ENCODE assay signal across 24 cellular contexts in genomic region chr3:56233742-56234141, GRCh38.
"Had no signal": no experiment of that assay in that cellular context is flagged by ENCODE, and none has a peak within 500 bp of the region (broad histone marks: within the 10 kb centered on the region; RNA-seq: fewer than 3 reads in every experiment).

No MANE protein-coding gene starts in this region.

- H3K27me3 ChIP-seq: neutrophil, pancreas, right lobe of liver, sigmoid colon, stomach, thyroid gland, tibial nerve, upper lobe of left lung, vagina had no signal

- ATAC-seq: natural killer cell treated with Interleukin-12 subunit alpha and Interleukin-12 subunit beta and Interleukin-15 and Interleukin-18, amount 100 ng/mL, for 72 hours; pancreas; psoas muscle; right cardiac atrium; right lobe of liver; stimulated activated effector memory CD8-positive, alpha-beta T cell treated with anti-CD3 and anti-CD28 coated beads, Interleukin-12 subunit alpha, Interleukin-12 subunit beta, amount 100 ng/mL, for 72 hours; stimulated activated naive B cell treated with anti-CD40 and anti-IgM and Interleukin-4, amounts not matched to agents 10 μg/mL and 1 μg/mL and 100 μg/mL, for 72 hours had no signal

- H3K4me1 ChIP-seq: pancreas, psoas muscle, right lobe of liver, sigmoid colon, stomach, thyroid gland, tibial nerve, upper lobe of left lung, vagina had no signal

- H3K27ac ChIP-seq: neutrophil, pancreas, psoas muscle, right lobe of liver, sigmoid colon, stomach, thoracic aorta, thyroid gland, tibial nerve, upper lobe of left lung, vagina had no signal

- H3K4me3 ChIP-seq: pancreas, psoas muscle, right lobe of liver, sigmoid colon, stomach, thoracic aorta, thyroid gland, tibial nerve, upper lobe of left lung, vagina had no signal

- H3K36me3 ChIP-seq: neutrophil, pancreas, right lobe of liver, sigmoid colon, stomach, thoracic aorta, thyroid gland, tibial nerve, upper lobe of left lung, vagina had no signal

- DNase-seq: nephron progenitor cell; nucleus accumbens; pancreas; psoas muscle; right cardiac atrium; right lobe of liver; sigmoid colon; small intestine; stimulated activated CD4-positive, alpha-beta T cell treated with anti-CD3 and anti-CD28 coated beads, Interleukin-15, amount 100 ng/mL, for 24 hours; stimulated activated CD4-positive, alpha-beta T cell treated with anti-CD3 and anti-CD28 coated beads, Interleukin-2, amount 100 ng/mL, for 24 hours; stimulated activated CD4-positive, alpha-beta T cell treated with anti-CD3 and anti-CD28 coated beads, Interleukin-2, amount 100 ng/mL, for 48 hours; stimulated activated CD4-positive, alpha-beta T cell treated with anti-CD3 and anti-CD28 coated beads, Interleukin-4, amount 100 ng/mL, for 24 hours; stimulated activated naive B cell treated with anti-CD40 and anti-IgM and Interleukin-4, amounts not matched to agents 10 μg/mL and 1 μg/mL and 100 μg/mL, for 72 hours; stimulated activated naive CD4-positive, alpha-beta T cell treated with Interleukin-2 at 50 U/mL for 16 hours; stomach; thyroid gland; trophoblast cell; upper lobe of left lung had no signal
